In genomic region chr3:184741259-184741556, GRCh38 we compare ENCODE assay signal across 20 cellular contexts. TPM values are rescaled to one million over a fixed set of nuclear protein-coding genes. Genes with fewer than 3 reads are reported as not detected.
A peak's percentile ranks its signal among the peaks of the same experiment; 100 is the strongest.
DNase-seq lines count a peak whose midpoint lies in the region; ATAC-seq, FAIRE-seq and TF ChIP-seq lines count a peak whose summit lies in the region.
"Had no signal": no experiment of that assay in that cellular context is flagged by ENCODE, and none has a peak within 500 bp of the region (broad histone marks: within the 10 kb centered on the region; RNA-seq: fewer than 3 reads in every experiment).

No MANE protein-coding gene starts in this region.

- H2BK5ac ChIP-seq in H1 (ENCODE audit: low read depth, low read length) (0 out of 2 replicates have a peak overlapping the region, but pooled peaks have one; percentile 35), neuronal stem cell (ENCODE audit: low read length) (no peak overlapping the region)

- H2BK12ac ChIP-seq in H1 (ENCODE audit: low read depth, low read length) = no peak overlapping the region
- H2BK12ac ChIP-seq in neuronal stem cell (ENCODE audit: low read length) = no peak overlapping the region

- ATAC-seq in Right ventricle myocardium superior (ENCODE audit: poor library complexity) (no peak), HG03135 (IDR thresholded peaks at IDR 0.05; ENCODE audit: unreplicated experiment) (no peak), HG03039 (IDR thresholded peaks at IDR 0.05; ENCODE audit: unreplicated experiment) (no peak), mucosa of descending colon (no peak)

- H3K23ac ChIP-seq in H1 (ENCODE audit: insufficient read length) (no peak overlapping the region), neuronal stem cell (ENCODE audit: low read depth, low read length, poor library complexity) (no peak overlapping the region)

- POLR2A ChIA-PET in H1 (lab: Charles Lee; ENCODE audit: partially characterized antibody) = interaction anchor here (1.4 to 1.9 kb wide), 2 partner anchors 10 to 30 kb away, joined by 4 to 6 read pairs; partner anchors contain the start of gene MAGEF1

- TF ChIP-seq EP300 in H1 (IDR thresholded peaks at IDR 0.05; ENCODE audit: borderline replicate concordance in 1 of 2, low read depth in 2 of 2, low read length in 2 of 2) = no peak

- TF ChIP-seq CTCF in H1 (IDR thresholded peaks at IDR 0.05; ENCODE audit: control extremely low read depth in 1 of 3, insufficient read depth in 1 of 3, low read depth in 1 of 3, low read length in 3 of 3) = no peak
- no peak for TF ChIP-seq CTCF in mucosa of descending colon (IDR thresholded peaks at IDR 0.05)

- H3K14ac ChIP-seq in H1 (ENCODE audit: insufficient read length) = no peak overlapping the region
- no peak overlapping the region for H3K14ac ChIP-seq in neuronal stem cell (ENCODE audit: low read length)

- H3K79me1 ChIP-seq in H1 (ENCODE audit: low read depth, low read length) = no peaks in the 10 kb centered on the region
- H3K79me1 ChIP-seq in neuronal stem cell (ENCODE audit: low read depth, low read length) = no peaks in the 10 kb centered on the region

- H3K4ac ChIP-seq in H1 (replicated peaks; ENCODE audit: insufficient read length, low read depth, low read length) (no peak overlapping the region), neuronal stem cell (ENCODE audit: low read length) (no peak overlapping the region)

- DNase-seq in cardiac septum (ENCODE audit: low spot score) (peak; percentile 29), Right ventricle myocardium superior (no peak), H1 (ENCODE audit: low read depth in 1 of 2, low spot score in 2 of 2) (no peak), neuronal stem cell (ENCODE audit: low spot score) (no peak), urothelium cell line (ENCODE audit: low spot score) (peak; percentile 28), mucosa of descending colon (no peak)
- DNase-seq: activated CD4-positive, CD25-positive, alpha-beta regulatory T cell; DMS53; GF-D8; glutamatergic neuron; NCI-H1092 treated with DMSO at 0.1 percent for 48 hours; NCI-H2107; NCI-H524; stimulated activated CD4-positive, alpha-beta T cell treated with anti-CD3 and anti-CD28 coated beads, Interleukin-4, amount 100 ng/mL, for 1 hour; stimulated activated naive CD4-positive, alpha-beta T cell treated with Interleukin-2 at 50 U/mL for 16 hours; upper lobe of left lung had no signal

- H3K79me2 ChIP-seq in H1 (ENCODE audit: control insufficient read depth in 1 of 2, insufficient read depth in 2 of 2, low read length in 2 of 2) = no peaks in the 10 kb centered on the region

- H3K4me3 ChIP-seq in H1 (ENCODE audit: extremely low read depth in 1 of 4, insufficient read depth in 2 of 4, low read depth in 3 of 4, low read length in 4 of 4) = no peak overlapping the region
- H3K4me3 ChIP-seq in neuronal stem cell (ENCODE audit: low read length in 2 of 2) = no peak overlapping the region
- no peak overlapping the region for H3K4me3 ChIP-seq in mucosa of descending colon
- H3K4me3 ChIP-seq: upper lobe of left lung had no signal

- H4K8ac ChIP-seq in H1 (ENCODE audit: extremely low read depth, insufficient read depth, low read length) (no peak overlapping the region), neuronal stem cell (ENCODE audit: low read depth, low read length) (no peak overlapping the region)

- no peak for TF ChIP-seq RAD21 in H1 (IDR thresholded peaks at IDR 0.05 in 1 of 2, conservative IDR thresholded peaks at IDR 0.05 in 1 of 2; ENCODE audit: low read depth in 2 of 2, low read length in 2 of 2)

- H3K56ac ChIP-seq in H1 (replicated peaks; ENCODE audit: insufficient read length, low read depth, low read length) = no peak overlapping the region

- no peak overlapping the region for H3K27ac ChIP-seq in H1 (ENCODE audit: low read depth, low read length)
- no peak overlapping the region for H3K27ac ChIP-seq in neuronal stem cell (replicated peaks; ENCODE audit: low read length)
- H3K27ac ChIP-seq: upper lobe of left lung had no signal

- H4K5ac ChIP-seq in H1 (ENCODE audit: insufficient read length, low read depth, low read length) = no peak overlapping the region

- no peak for FAIRE-seq in H1 (lab: Jason Lieb, UNC)
- FAIRE-seq in urothelium cell line (lab: Jason Lieb, UNC) = no peak
- FAIRE-seq: A204.1, colon had no signal

- CTCF ChIA-PET in H1 (lab: Charles Lee; ENCODE audit: partially characterized antibody) = interaction anchor here (0.7 to 7.6 kb wide), 15 partner anchors 10 to 198 kb away, joined by 3 to 100 read pairs (median 4); no protein-coding TSS in a partner anchor

- no peak overlapping the region for H2BK20ac ChIP-seq in H1 (ENCODE audit: low read length)

- H3K9ac ChIP-seq in H1 (replicated peaks in 1 of 4; ENCODE audit: extremely low read depth in 1 of 4, low read depth in 3 of 4, low read length in 3 of 4) = no peak overlapping the region
- no peak overlapping the region for H3K9ac ChIP-seq in neuronal stem cell (ENCODE audit: low read depth, low read length, poor library complexity)

- no peaks in the 10 kb centered on the region for H4K20me1 ChIP-seq in H1 (replicated peaks in 1 of 2; ENCODE audit: control insufficient read depth in 1 of 2, insufficient read depth in 2 of 2, low read length in 2 of 2)

- H2AFZ ChIP-seq in H1 (ENCODE audit: low read length) (no peak overlapping the region), neuronal stem cell (ENCODE audit: low read length) (no peak overlapping the region)

- no peak overlapping the region for H4K91ac ChIP-seq in H1 (replicated peaks; ENCODE audit: insufficient read length, low read length)
- H4K91ac ChIP-seq in neuronal stem cell (ENCODE audit: low read depth, low read length, poor library complexity) = no peak overlapping the region

- intact Hi-C loops in cardiac septum (cut with DNase I) (no loop called here), Right ventricle myocardium superior (cut with DNase I) (no loop called here), mucosa of descending colon (cut with DNase I, micrococcal nuclease) (no loop called here)

- peaks cover 0 to 4% (median 1%) of the 10 kb centered on the region in 4 experiments; a peak in 2 of 7 replicates for H3K4me1 ChIP-seq in H1 (replicated peaks in 1 of 4; ENCODE audit: control insufficient read depth in 3 of 4, insufficient read depth in 4 of 4, low read length in 3 of 4)
- H3K4me1 ChIP-seq in neuronal stem cell (ENCODE audit: control insufficient read depth in 2 of 2, insufficient read depth in 1 of 2, low read depth in 1 of 2, low read length in 2 of 2) = peaks cover 4 to 16% of the 10 kb centered on the region in 2 donors
- H3K4me1 ChIP-seq in mucosa of descending colon (ENCODE audit: low read depth) = no peaks in the 10 kb centered on the region

- H2BK120ac ChIP-seq in H1 (replicated peaks; ENCODE audit: low read depth, low read length) = no peak overlapping the region
- H2BK120ac ChIP-seq in neuronal stem cell (ENCODE audit: low read depth, low read length) = no peak overlapping the region

- H3K36me3 ChIP-seq in H1 (ENCODE audit: control insufficient read depth in 2 of 4, insufficient read depth in 4 of 4, low read length in 3 of 4) (no peaks in the 10 kb centered on the region), neuronal stem cell (replicated peaks in 1 of 2; ENCODE audit: control insufficient read depth in 2 of 2, insufficient read depth in 2 of 2, low read length in 2 of 2) (no peaks in the 10 kb centered on the region), mucosa of descending colon (ENCODE audit: low read depth) (no peaks in the 10 kb centered on the region)
- H3K36me3 ChIP-seq: upper lobe of left lung had no signal

- no peak overlapping the region for H3K18ac ChIP-seq in H1 (ENCODE audit: extremely low read depth, low read length)
- peak overlapping the region; percentile 8 for H3K18ac ChIP-seq in neuronal stem cell (ENCODE audit: low read length)

- no peak overlapping the region for H2BK15ac ChIP-seq in H1 (ENCODE audit: low read length)
- H2BK15ac ChIP-seq in neuronal stem cell (ENCODE audit: low read length) = peak overlapping the region; percentile 44

- H2AK5ac ChIP-seq in H1 (ENCODE audit: low read depth, low read length) (no peak overlapping the region), neuronal stem cell (ENCODE audit: low read depth, low read length) (no peak overlapping the region)

- H3K27me3 ChIP-seq in H1 (replicated peaks in 1 of 4; ENCODE audit: control insufficient read depth in 3 of 4, extremely low read depth in 1 of 4, insufficient read depth in 3 of 4, low read length in 3 of 4) = no peaks in the 10 kb centered on the region
- H3K27me3 ChIP-seq in neuronal stem cell (ENCODE audit: control insufficient read depth in 3 of 3, insufficient read depth in 3 of 3, low read depth in 1 of 3, low read length in 3 of 3) = peaks cover 0 to 31% (median 0%) of the 10 kb centered on the region in 3 experiments
- H3K27me3 ChIP-seq: upper lobe of left lung had no signal

- no peaks in the 10 kb centered on the region for H3K23me2 ChIP-seq in H1 (ENCODE audit: low read depth, low read length)

- WGBS in H1 (ENCODE audit: extremely low coverage in 1 of 2, insufficient coverage in 1 of 2, insufficient read length in 1 of 2, insufficient replicate concordance in 2 of 2, low coverage in 1 of 2, low lambda C conversion rate in 2 of 2, missing lambda C conversion rate in 1 of 2), 2 experiments = 93% methylated on average over 8 of the region's 8 CpGs; no CpG with 5 or more reads in 1 of the 2 experiments
- WGBS in neuronal stem cell (ENCODE audit: extremely low coverage in 2 of 2, insufficient read length in 2 of 2, insufficient replicate concordance in 1 of 2), 2 donors = no CpG with 5 or more reads among the region's 8 CpGs

- H3K4me2 ChIP-seq in H1 (ENCODE audit: insufficient read depth in 1 of 2, low read depth in 2 of 2, low read length in 2 of 2) = no peak overlapping the region
- no peak overlapping the region for H3K4me2 ChIP-seq in neuronal stem cell (ENCODE audit: insufficient read depth, low read length, poor library complexity, severe bottlenecking)

- no peaks in the 10 kb centered on the region for H3K9me3 ChIP-seq in H1 (ENCODE audit: insufficient read depth in 2 of 2, low read depth in 1 of 2, low read length in 1 of 2)
- no peaks in the 10 kb centered on the region for H3K9me3 ChIP-seq in neuronal stem cell (replicated peaks in 1 of 2; ENCODE audit: control insufficient read depth in 2 of 2, insufficient read depth in 1 of 2, low read depth in 1 of 2, low read length in 2 of 2)
- H3K9me3 ChIP-seq in mucosa of descending colon = no peaks in the 10 kb centered on the region
- H3K9me3 ChIP-seq: upper lobe of left lung had no signal

- no peak for TF ChIP-seq POLR2A in H1 (IDR thresholded peaks at IDR 0.05; ENCODE audit: control extremely low read depth in 1 of 2, low read depth in 2 of 2, low read length in 2 of 2)

RNA-seq across cellular contexts. Expression of gene MAGEF1, which starts 29.3 kb away (rescaled TPM):
- total RNA-seq in cardiac septum = 30.2 TPM
- 28.5 TPM for total RNA-seq in Right ventricle myocardium superior
- total RNA-seq in H1 (2021; fragmentation: NEBNext Ultra II Directional; extraction: Animal tissue kit (Norgen Biotek cat#: 25700)) = 54.1 and 56.7 TPM in 2 replicates
- 26.5 and 29.5 TPM in 2 replicates for polyA plus RNA-seq in H1 (2011; rRNA removed)
- 51.9 TPM for polyA plus RNA-seq in H1 (2011; cell fraction: cytosol; rRNA removed)
- 18.1 TPM for polyA plus RNA-seq in H1 (2011; cell fraction: nucleus; rRNA removed)
- polyA plus RNA-seq in H1 (2012, experiment 1 of 2) = 47.6 to 57.8 TPM (median 52.1 TPM) in 4 replicates
- polyA plus RNA-seq in H1 (2012, experiment 2 of 2) = 31.8 TPM
- 33.0 TPM for polyA plus RNA-seq in H1 (2013, experiment 1 of 2)
- 35.2 TPM for polyA plus RNA-seq in H1 (2013, experiment 2 of 2)
- 11.3 and 12.0 TPM in 2 replicates for polyA minus RNA-seq in H1 (2011; rRNA and poly(A)+ RNA removed)
- polyA minus RNA-seq in H1 (2011; cell fraction: cytosol; rRNA and poly(A)+ RNA removed) = 21.2 TPM
- 11.4 TPM for polyA minus RNA-seq in H1 (2011; cell fraction: nucleus; rRNA and poly(A)+ RNA removed)
- 67.9 TPM for polyA plus RNA-seq in neuronal stem cell (2013, experiment 1 of 2)
- 67.5 TPM for polyA plus RNA-seq in neuronal stem cell (2013, experiment 2 of 2)
- total RNA-seq in mucosa of descending colon = 10 to 100 TPM; 17.3 to 30.2 (median 24.4) TPM

Comparison
In these comparisons a context has a peak if more than half of its experiments do, and no peak if none do; other contexts are left out.
1. DNase-seq: peak in cardiac septum (single experiment) and urothelium cell line (single experiment); none in Right ventricle myocardium superior (single experiment), H1 (0 of 2), neuronal stem cell (single experiment) and mucosa of descending colon (0 of 3).